Comparison of ENCODE assay signal across 8 cellular contexts in the genomic region with DNA sequence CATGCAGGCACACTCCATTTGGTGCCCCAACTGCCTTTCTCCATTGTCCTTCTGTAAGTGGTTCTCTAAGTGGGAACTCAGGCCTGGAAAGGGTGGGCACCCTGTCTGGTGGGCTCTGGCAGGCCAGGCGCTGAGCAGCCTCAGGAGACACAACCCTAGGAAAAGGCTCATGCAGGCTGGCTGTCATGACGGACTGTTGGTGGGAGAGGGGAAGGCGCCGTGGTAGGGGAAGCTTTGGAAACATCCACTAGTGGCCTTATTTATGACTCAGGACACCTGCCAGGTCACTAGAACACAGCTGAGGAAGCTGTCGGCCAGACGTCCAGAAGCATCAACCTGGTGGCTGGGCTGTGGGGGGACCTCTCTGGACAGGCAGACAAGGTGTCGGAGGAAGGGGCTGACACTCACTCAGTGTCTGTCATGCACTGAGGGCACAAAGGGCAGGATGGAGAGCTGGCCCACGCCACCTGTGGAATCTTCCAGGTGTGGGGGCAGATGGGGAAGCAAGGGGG.
A peak's percentile ranks its signal among the peaks of the same experiment; 100 is the strongest.
DNase-seq lines count a peak whose midpoint lies in the region; ATAC-seq and TF ChIP-seq lines count a peak whose summit lies in the region.
"Had no signal": no experiment of that assay in that cellular context is flagged by ENCODE, and none has a peak within 500 bp of the region (broad histone marks: within the 10 kb centered on the region; RNA-seq: fewer than 3 reads in every experiment).

No MANE protein-coding gene starts in this region.

- H3K27ac Mint-ChIP-seq in CD4-positive, alpha-beta T cell = peak overlapping the region; percentile 17
- H3K27ac Mint-ChIP-seq in osteocyte (ENCODE audit: unreplicated experiment) = peak overlapping the region; percentile 45

- POLR2A ChIA-PET in CD4-positive, alpha-beta T cell (lab: Charles Lee) = interaction anchor here (1.0 kb wide), 1 partner anchor 19 kb away, joined by 4 read pairs; no protein-coding TSS in a partner anchor
- POLR2A ChIA-PET in HCT116 (lab: Charles Lee) = no interaction called here

- peak overlapping the region; percentile 54 for H3K4me2 ChIP-seq in HCT116 (ENCODE audit: low read length)

- no peaks in the 10 kb centered on the region for H3K9me3 ChIP-seq in CD4-positive, alpha-beta T cell (ENCODE audit: control insufficient read depth, low read length)
- no peaks in the 10 kb centered on the region for H3K9me3 ChIP-seq in HCT116 (ENCODE audit: control insufficient read depth in 1 of 2, insufficient read depth in 1 of 2, low read depth in 1 of 2, low read length in 2 of 2)

- no peaks in the 10 kb centered on the region for H3K9me3 Mint-ChIP-seq in CD4-positive, alpha-beta T cell
- H3K9me3 Mint-ChIP-seq in osteocyte (ENCODE audit: unreplicated experiment) = no peaks in the 10 kb centered on the region

- H2AFZ ChIP-seq in HCT116 (ENCODE audit: low read depth, low read length, poor library complexity, severe bottlenecking) = no peak overlapping the region

- H4K20me1 ChIP-seq in HCT116 (ENCODE audit: insufficient read depth) = no peaks in the 10 kb centered on the region; the same call in 1 of the 2 replicates

- no peak for ATAC-seq in CD4-positive, alpha-beta T cell (ENCODE audit: poor library complexity)
- no peak for ATAC-seq in HCT116
- no peak for ATAC-seq in Right ventricle myocardium superior (ENCODE audit: poor library complexity)

- no peak overlapping the region for H3K27ac ChIP-seq in CD4-positive, alpha-beta T cell (ENCODE audit: low read depth, low read length)
- H3K27ac ChIP-seq in HCT116 (ENCODE audit: low read depth, low read length) = peak overlapping the region; percentile 74

- no TSS peak for BruUV-seq in HCT116 (replicated peaks; lab: Mats Ljungman, UMichigan)

- H3K79me2 ChIP-seq in HCT116 (ENCODE audit: insufficient read depth, low read length) = peaks cover 78% of the 10 kb centered on the region

- DNase-seq in CD4-positive, alpha-beta T cell = peak in 1 of 10 experiments; percentile 30
- DNase-seq in HCT116 (ENCODE audit: low read depth, low spot score) (no peak), ecto neural progenitor cell (ENCODE audit: low spot score) (peak; percentile 47), osteocyte (ENCODE audit: extremely low spot score, unreplicated experiment) (peak; percentile 73), NCI-H1436 treated with DMSO at 0.1 percent for 48 hours (lab: John Stamatoyannopoulos, UW) (no peak), Right ventricle myocardium superior (no peak), NCI-H1417 (lab: John Stamatoyannopoulos, UW) (no peak)
- DNase-seq: activated CD4-positive, alpha-beta T cell treated with anti-CD3 and anti-CD28 coated beads for 4 hours had no signal

- TF ChIP-seq RAD21 in HCT116 (IDR thresholded peaks at IDR 0.05; ENCODE audit: low read depth) = no peak

- H3K9ac ChIP-seq in HCT116 (ENCODE audit: low read length) = no peak overlapping the region

- CTCF ChIA-PET in CD4-positive, alpha-beta T cell (lab: Charles Lee) = interaction anchor here (0.5 kb wide), 1 partner anchor 9 kb away, joined by 3 read pairs; no protein-coding TSS in a partner anchor
- CTCF ChIA-PET in HCT116 (lab: Charles Lee) = interaction anchor here (1.1 kb wide), 1 partner anchor 25 kb away, joined by 3 read pairs; no protein-coding TSS in a partner anchor

- H3K4me3 Mint-ChIP-seq in CD4-positive, alpha-beta T cell = peak overlapping the region; percentile 27
- H3K4me3 Mint-ChIP-seq in osteocyte (ENCODE audit: unreplicated experiment) = no peak overlapping the region

- no peaks in the 10 kb centered on the region for H3K36me3 Mint-ChIP-seq in CD4-positive, alpha-beta T cell (ENCODE audit: low read depth)
- no peaks in the 10 kb centered on the region for H3K36me3 Mint-ChIP-seq in osteocyte (ENCODE audit: unreplicated experiment)

- H3K27me3 Mint-ChIP-seq in CD4-positive, alpha-beta T cell = no peaks in the 10 kb centered on the region
- no peaks in the 10 kb centered on the region for H3K27me3 Mint-ChIP-seq in osteocyte (ENCODE audit: unreplicated experiment)

- H3K36me3 ChIP-seq in HCT116 (ENCODE audit: control insufficient read depth in 1 of 2, insufficient read depth in 2 of 2, low read length in 2 of 2) = no peaks in the 10 kb centered on the region

- H3K9me2 ChIP-seq in HCT116 (ENCODE audit: insufficient read depth) = no peaks in the 10 kb centered on the region

- no peak overlapping the region; a peak in 1 of 4 replicates for H3K4me3 ChIP-seq in HCT116 (replicated peaks in 1 of 2; ENCODE audit: low read depth in 1 of 2, low read length in 2 of 2)

- peaks cover 27% of the 10 kb centered on the region for H3K4me1 Mint-ChIP-seq in CD4-positive, alpha-beta T cell (ENCODE audit: low read depth)
- peaks cover 21% of the 10 kb centered on the region for H3K4me1 Mint-ChIP-seq in osteocyte (ENCODE audit: unreplicated experiment)

- intact Hi-C loops in CD4-positive, alpha-beta T cell (cut with DNase I, micrococcal nuclease) = loop anchor here in 1 of 2 experiments (5.0 kb wide), 1 partner anchor 536 kb away; no protein-coding TSS in a partner anchor
- intact Hi-C loops in HCT116 (cut with micrococcal nuclease) (no loop called here), Right ventricle myocardium superior (cut with DNase I) (no loop called here)

- RAD21 ChIA-PET in HCT116 (lab: Charles Lee; ENCODE audit: low non-redundant PET in 1 of 2, low total read pairs in 2 of 2, uncharacterized antibody in 2 of 2, unreplicated experiment in 2 of 2) = no interaction called here

- peaks cover 15 to 63% of the 10 kb centered on the region in 2 experiments for H3K4me1 ChIP-seq in HCT116 (ENCODE audit: control insufficient read depth in 1 of 2, insufficient read depth in 2 of 2, low read length in 2 of 2)

- TF ChIP-seq POLR2A in HCT116 (IDR thresholded peaks at IDR 0.05; ENCODE audit: borderline replicate concordance, extremely low read depth, insufficient read depth, insufficient read length) = no peak

- H3K27me3 ChIP-seq in CD4-positive, alpha-beta T cell (ENCODE audit: control insufficient read depth, insufficient read depth, low read length) = no peaks in the 10 kb centered on the region
- no peaks in the 10 kb centered on the region for H3K27me3 ChIP-seq in HCT116 (ENCODE audit: insufficient read depth, low read length)

- TF ChIP-seq CTCF in CD4-positive, alpha-beta T cell (IDR thresholded peaks at IDR 0.05) = no peak
- TF ChIP-seq CTCF in HCT116 (IDR thresholded peaks at IDR 0.05 in 2 of 3, conservative IDR thresholded peaks at IDR 0.05 in 1 of 3; ENCODE audit: borderline replicate concordance in 1 of 3, insufficient read depth in 1 of 3, low read depth in 2 of 3, low read length in 2 of 3) (no peak), osteocyte (IDR thresholded peaks at IDR 0.05) (no peak)

TF ChIP-seq in HCT116, 20 proteins besides CTCF, POLR2A, EP300 and RAD21:
- TF ChIP-seq TCF7L2 (IDR thresholded peaks at IDR 0.05; ENCODE audit: borderline replicate concordance, extremely low read depth, insufficient read depth, insufficient read length) = no peak
- TF ChIP-seq SP1 (IDR thresholded peaks at IDR 0.05; ENCODE audit: low read depth) = no peak

Comparison
In these comparisons a context has a peak if more than half of its experiments do, and no peak if none do; other contexts are left out.
1. DNase-seq: peak in ecto neural progenitor cell (single experiment) and osteocyte (single experiment); none in HCT116 (single experiment), NCI-H1436 treated with DMSO at 0.1 percent for 48 hours (single experiment), Right ventricle myocardium superior (single experiment) and NCI-H1417 (0 of 3).